ENCODE assay signal across 25 cellular contexts in the genomic region with DNA sequence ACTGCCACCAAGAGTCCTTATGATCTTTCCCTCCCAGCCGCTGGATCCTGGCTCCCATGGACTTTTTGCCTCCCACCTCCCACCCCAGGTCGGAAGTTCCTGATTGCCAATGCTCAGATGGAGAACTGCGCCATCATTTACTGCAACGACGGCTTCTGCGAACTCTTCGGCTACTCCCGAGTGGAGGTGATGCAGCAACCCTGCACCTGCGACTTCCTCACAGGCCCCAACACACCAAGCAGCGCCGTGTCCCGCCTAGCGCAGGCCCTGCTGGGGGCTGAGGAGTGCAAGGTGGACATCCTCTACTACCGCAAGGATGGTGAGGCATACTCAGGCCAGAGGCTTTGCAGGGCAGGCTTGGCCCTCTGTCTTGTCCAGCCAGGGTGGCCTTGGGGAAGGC. TPM values are rescaled to one million over a fixed set of nuclear protein-coding genes. Genes with fewer than 3 reads are reported as not detected.
DNase-seq lines count a peak whose midpoint lies in the region; ATAC-seq, FAIRE-seq and TF ChIP-seq lines count a peak whose summit lies in the region.
"Had no signal": no experiment of that assay in that cellular context is flagged by ENCODE, and none has a peak within 500 bp of the region (broad histone marks: within the 10 kb centered on the region; RNA-seq: fewer than 3 reads in every experiment).

No MANE protein-coding gene starts in this region.

- TF ChIP-seq POLR2A in esophagus muscularis mucosa (IDR thresholded peaks at IDR 0.05; ENCODE audit: low read depth) = no peak

- 90% methylated on average over 14 of the region's 14 CpGs for WGBS in esophagus muscularis mucosa

- H2AFZ ChIP-seq in astrocyte (ENCODE audit: low read depth, low read length) = no peak overlapping the region
- H2AFZ ChIP-seq: PC-9 had no signal

- H4K20me1 ChIP-seq in astrocyte (ENCODE audit: insufficient read depth, low read length) = peaks cover 2% of the 10 kb centered on the region

- no peak for DNase-seq in stimulated activated naive CD8-positive, alpha-beta T cell treated with anti-CD3 and anti-CD28 coated beads, Interleukin-15, amount 100 ng/mL, for 72 hours
- DNase-seq in stimulated activated naive CD8-positive, alpha-beta T cell treated with anti-CD3 and anti-CD28 coated beads, Interleukin-15, Interleukin-2, amounts not matched to agents 100 U/mL and 50 U/mL, for 24 hours = no peak
- DNase-seq in astrocyte (ENCODE audit: low read depth) (no peak), mesothelial cell of epicardium (ENCODE audit: low spot score in 2 of 2, unreplicated experiment in 2 of 2) (no peak), EL (no peak), esophagus muscularis mucosa (ENCODE audit: extremely low spot score) (no peak)
- DNase-seq in CD4-positive, alpha-beta T cell = no peak
- DNase-seq: activated CD4-positive, alpha-beta T cell treated with anti-CD3 and anti-CD28 coated beads, Interleukin-2, amount 50 U/mL, for 1 hour; activated CD8-positive, alpha-beta memory T cell treated with anti-CD3 and anti-CD28 coated beads, Interleukin-2, amount 50 U/mL, for 4 hours; heart left ventricle; Karpas-422; left cardiac atrium; mammary epithelial cell; NCI-H510A treated with DMSO at 0.1 percent for 48 hours; NK-92 treated with Interleukin-12 subunit alpha and Interleukin-12 subunit beta, amount 100 ng/mL, for 24 hours; pancreas; PC-9; SIG-M5; stimulated activated CD4-positive, alpha-beta T cell treated with anti-CD3 and anti-CD28 coated beads, Interleukin-4, amount 100 ng/mL, for 1 hour; stimulated activated naive CD4-positive, alpha-beta T cell treated with Interleukin-2 at 50 U/mL for 16 hours; SW 1271 had no signal

- H3K9me3 ChIP-seq in astrocyte (ENCODE audit: insufficient read depth, low read depth, low read length) (no peaks in the 10 kb centered on the region), esophagus muscularis mucosa (no peaks in the 10 kb centered on the region)
- H3K9me3 ChIP-seq in CD4-positive, alpha-beta T cell (ENCODE audit: control insufficient read depth, low read length) = no peaks in the 10 kb centered on the region
- H3K9me3 ChIP-seq: heart left ventricle, pancreas, right atrium auricular region had no signal

- H3K27me3 ChIP-seq in astrocyte (ENCODE audit: insufficient read depth, low read length) = peaks cover 28% of the 10 kb centered on the region
- H3K27me3 ChIP-seq in CD4-positive, alpha-beta T cell (ENCODE audit: control insufficient read depth, insufficient read depth, low read length) = peaks cover 11% of the 10 kb centered on the region
- H3K27me3 ChIP-seq in esophagus muscularis mucosa = peaks cover 0 to 55% (median 0%) of the 10 kb centered on the region in 4 donors
- H3K27me3 ChIP-seq: pancreas, right atrium auricular region had no signal

- no peak overlapping the region for H3K9ac ChIP-seq in astrocyte (ENCODE audit: low read length)

- no peaks in the 10 kb centered on the region for H3K79me2 ChIP-seq in astrocyte (ENCODE audit: insufficient read depth, low read length)

- FAIRE-seq in astrocyte (lab: Jason Lieb, UNC) = no peak
- FAIRE-seq: pancreas had no signal

- H3K27ac ChIP-seq in astrocyte (ENCODE audit: low read depth, low read length) (no peak overlapping the region), esophagus muscularis mucosa (replicated peaks in 1 of 4) (no peak overlapping the region)
- H3K27ac ChIP-seq in CD4-positive, alpha-beta T cell (ENCODE audit: low read depth, low read length) = no peak overlapping the region
- H3K27ac ChIP-seq: epithelial cell of prostate, heart left ventricle, pancreas, PC-9, right atrium auricular region had no signal

- TF ChIP-seq EP300 in esophagus muscularis mucosa (IDR thresholded peaks at IDR 0.05) = no peak

- H3K36me3 Mint-ChIP-seq in astrocyte (ENCODE audit: low read depth, unreplicated experiment) (no peaks in the 10 kb centered on the region), mesothelial cell of epicardium (no peaks in the 10 kb centered on the region)
- no peaks in the 10 kb centered on the region for H3K36me3 Mint-ChIP-seq in CD4-positive, alpha-beta T cell (ENCODE audit: low read depth)
- H3K36me3 Mint-ChIP-seq: CD14-positive monocyte had no signal

- peaks cover 4% of the 10 kb centered on the region for H3K4me1 ChIP-seq in astrocyte (ENCODE audit: insufficient read depth, low read length)
- H3K4me1 ChIP-seq in esophagus muscularis mucosa = peaks cover 0 to 13% (median 9%) of the 10 kb centered on the region in 4 donors
- H3K4me1 ChIP-seq: pancreas, right atrium auricular region had no signal

- CTCF ChIA-PET in CD4-positive, alpha-beta T cell (lab: Charles Lee) = no interaction called here

- no peak overlapping the region for H3K27ac Mint-ChIP-seq in stimulated activated naive CD8-positive, alpha-beta T cell treated with anti-CD3 and anti-CD28 coated beads, Interleukin-15, amount 100 ng/mL, for 72 hours
- H3K27ac Mint-ChIP-seq in astrocyte (ENCODE audit: unreplicated experiment) (no peak overlapping the region), mesothelial cell of epicardium (no peak overlapping the region)
- no peak overlapping the region for H3K27ac Mint-ChIP-seq in CD4-positive, alpha-beta T cell

- POLR2A ChIA-PET in CD4-positive, alpha-beta T cell (lab: Charles Lee) = no interaction called here

- no peak for ATAC-seq in stimulated activated naive CD8-positive, alpha-beta T cell treated with anti-CD3 and anti-CD28 coated beads, Interleukin-15, amount 100 ng/mL, for 72 hours
- ATAC-seq in stimulated activated naive CD8-positive, alpha-beta T cell treated with anti-CD3 and anti-CD28 coated beads, Interleukin-15, Interleukin-2, amounts not matched to agents 100 U/mL and 50 U/mL, for 24 hours = no peak
- ATAC-seq in CD4-positive, alpha-beta T cell (ENCODE audit: poor library complexity) = no peak
- ATAC-seq: heart left ventricle, pancreas had no signal

- H3K9me3 Mint-ChIP-seq in stimulated activated naive CD8-positive, alpha-beta T cell treated with anti-CD3 and anti-CD28 coated beads, Interleukin-15, amount 100 ng/mL, for 72 hours = no peaks in the 10 kb centered on the region
- H3K9me3 Mint-ChIP-seq in astrocyte (ENCODE audit: unreplicated experiment) (peaks cover 2% of the 10 kb centered on the region), mesothelial cell of epicardium (no peaks in the 10 kb centered on the region)
- H3K9me3 Mint-ChIP-seq in CD4-positive, alpha-beta T cell = no peaks in the 10 kb centered on the region

- TF ChIP-seq CTCF in astrocyte (IDR thresholded peaks at IDR 0.05; ENCODE audit: insufficient read depth, low read depth, low read length) = no peak
- TF ChIP-seq CTCF in mesothelial cell of epicardium (IDR thresholded peaks at IDR 0.05; ENCODE audit: unreplicated experiment) = no peak
- TF ChIP-seq CTCF in CD4-positive, alpha-beta T cell (IDR thresholded peaks at IDR 0.05) = no peak
- no peak for TF ChIP-seq CTCF in esophagus muscularis mucosa (IDR thresholded peaks at IDR 0.05)

- H3K4me2 ChIP-seq in astrocyte (ENCODE audit: low read length) = no peak overlapping the region
- H3K4me2 ChIP-seq: PC-9 had no signal

- peak overlapping the region; percentile 6 to 67 for H3K4me3 Mint-ChIP-seq in stimulated activated naive CD8-positive, alpha-beta T cell treated with anti-CD3 and anti-CD28 coated beads, Interleukin-15, amount 100 ng/mL, for 72 hours
- peak overlapping the region; percentile 73 for H3K4me3 Mint-ChIP-seq in astrocyte (ENCODE audit: unreplicated experiment)
- H3K4me3 Mint-ChIP-seq in mesothelial cell of epicardium = peak overlapping the region; percentile 37
- H3K4me3 Mint-ChIP-seq in CD4-positive, alpha-beta T cell = no peak overlapping the region

- H3K36me3 ChIP-seq in astrocyte (ENCODE audit: insufficient read depth, low read length) = no peaks in the 10 kb centered on the region
- no peaks in the 10 kb centered on the region for H3K36me3 ChIP-seq in esophagus muscularis mucosa
- H3K36me3 ChIP-seq: heart left ventricle, pancreas, right atrium auricular region had no signal

- peaks cover 62% of the 10 kb centered on the region for H3K27me3 Mint-ChIP-seq in stimulated activated naive CD8-positive, alpha-beta T cell treated with anti-CD3 and anti-CD28 coated beads, Interleukin-15, amount 100 ng/mL, for 72 hours
- H3K27me3 Mint-ChIP-seq in astrocyte (ENCODE audit: low read depth, unreplicated experiment) = peaks cover 52% of the 10 kb centered on the region
- H3K27me3 Mint-ChIP-seq in mesothelial cell of epicardium (ENCODE audit: low read depth) = peaks cover 74% of the 10 kb centered on the region
- H3K27me3 Mint-ChIP-seq in CD4-positive, alpha-beta T cell = peaks cover 31% of the 10 kb centered on the region

- intact Hi-C loops in CD4-positive, alpha-beta T cell (cut with DNase I, micrococcal nuclease) = no loop called here
- intact Hi-C loops in esophagus muscularis mucosa (cut with DNase I) = no loop called here

- no peak overlapping the region for H3K4me3 ChIP-seq in astrocyte (ENCODE audit: insufficient read depth, low read depth, low read length)
- H3K4me3 ChIP-seq in esophagus muscularis mucosa = no peak overlapping the region
- H3K4me3 ChIP-seq: PC-9 had no signal

- H3K4me1 Mint-ChIP-seq in stimulated activated naive CD8-positive, alpha-beta T cell treated with anti-CD3 and anti-CD28 coated beads, Interleukin-15, amount 100 ng/mL, for 72 hours = peaks cover 11% of the 10 kb centered on the region
- H3K4me1 Mint-ChIP-seq in astrocyte (ENCODE audit: low read depth, unreplicated experiment) (no peaks in the 10 kb centered on the region), mesothelial cell of epicardium (peaks cover 7% of the 10 kb centered on the region)
- H3K4me1 Mint-ChIP-seq in CD4-positive, alpha-beta T cell (ENCODE audit: low read depth) = no peaks in the 10 kb centered on the region

RNA-seq across cellular contexts. Expression of a gene that starts 0.9 kb away (rescaled TPM):
- total RNA-seq in astrocyte = not detected in 2 replicates
- total RNA-seq in mesothelial cell of epicardium = 0.16 TPM in 1 of 3 replicates, not detected in the others
- not detected for total RNA-seq in CD4-positive, alpha-beta T cell
- not detected for total RNA-seq in esophagus muscularis mucosa
- total RNA-seq: H4, heart left ventricle, left cardiac atrium, mammary epithelial cell, PC-9, right atrium auricular region had no signal

RNA-seq across cellular contexts. Expression of a gene that starts 26.2 kb away (rescaled TPM):
- 83.9 and 84.2 TPM in 2 replicates for total RNA-seq in astrocyte
- 144 to 155 TPM (median 149 TPM) in 3 replicates for total RNA-seq in mesothelial cell of epicardium
- total RNA-seq in CD4-positive, alpha-beta T cell = 10 to 100 TPM; 11.3 to 11.9 TPM
- total RNA-seq in esophagus muscularis mucosa = 10 to 100 TPM; 24.9 to 45.2 (median 34.2) TPM

RNA-seq across cellular contexts. Expression of a gene that starts 47.2 kb away (rescaled TPM):
- total RNA-seq in astrocyte = 0.87 and 1.0 TPM in 2 replicates
- 2.4 to 2.9 TPM (median 2.6 TPM) in 3 replicates for total RNA-seq in mesothelial cell of epicardium
- 10 to 100 TPM in 1 of 2 experiments, 1 to 10 TPM in 1; 7.4 to 10.2 TPM for total RNA-seq in CD4-positive, alpha-beta T cell
- total RNA-seq in esophagus muscularis mucosa = 1 to 10 TPM; 2.5 to 9.6 (median 4.9) TPM
- total RNA-seq: H4 had no signal
